8 cellular contexts compared by ENCODE assay signal in genomic region chr13:27455331-27455855, GRCh38. TPM values are rescaled to one million over a fixed set of nuclear protein-coding genes. Genes with fewer than 3 reads are reported as not detected.
DNase-seq lines count a peak whose midpoint lies in the region; ATAC-seq, FAIRE-seq and TF ChIP-seq lines count a peak whose summit lies in the region.

No MANE protein-coding gene starts in this region.

- no peak overlapping the region for H4K91ac ChIP-seq in mesenchymal stem cell (ENCODE audit: low read length)

- ATAC-seq in HG02588 (IDR thresholded peaks at IDR 0.05; ENCODE audit: unreplicated experiment) (no peak), pancreas (no peak)

- H3K4me3 ChIP-seq in GM23248 (peak overlapping the region; percentile 54), mesenchymal stem cell (ENCODE audit: insufficient read depth in 1 of 2, low read depth in 1 of 2, low read length in 2 of 2) (peak overlapping the region in 1 of 2 experiments; percentile 71), pancreas (peak overlapping the region in 1 of 4 donors; percentile 25)

- H2BK120ac ChIP-seq in mesenchymal stem cell (ENCODE audit: low read depth, low read length) = no peak overlapping the region

- H3K27ac ChIP-seq in GM23248 (no peak overlapping the region), mesenchymal stem cell (ENCODE audit: low read length, poor library complexity, severe bottlenecking) (no peak overlapping the region), pancreas (peak overlapping the region in 2 of 4 donors; percentile 22 to 25)

- H3K27me3 ChIP-seq in GM23248 (replicated peaks; ENCODE audit: insufficient read depth) (0 out of 2 replicates have a peak, but pooled peaks cover under 1% of the 10 kb centered on the region), mesenchymal stem cell (ENCODE audit: control insufficient read depth in 1 of 2, insufficient read depth in 1 of 2, low read length in 2 of 2) (peaks cover 4 to 5% of the 10 kb centered on the region in 2 experiments), pancreas (no peaks in the 10 kb centered on the region)

- H3K79me1 ChIP-seq in mesenchymal stem cell (replicated peaks; ENCODE audit: low read length, poor library complexity, severe bottlenecking) = no peaks in the 10 kb centered on the region

- H3K36me3 ChIP-seq in GM23248 (ENCODE audit: low read depth) (no peaks in the 10 kb centered on the region), mesenchymal stem cell (ENCODE audit: control insufficient read depth in 1 of 2, insufficient read depth in 2 of 2, low read depth in 1 of 2, low read length in 2 of 2) (no peaks in the 10 kb centered on the region), pancreas (no peaks in the 10 kb centered on the region)

- H2BK5ac ChIP-seq in mesenchymal stem cell (ENCODE audit: low read depth, low read length, poor library complexity, severe bottlenecking) = no peak overlapping the region

- 0 out of 2 replicates have a peak, but pooled peaks cover 15% of the 10 kb centered on the region for H3F3A ChIP-seq in GM23248 (ENCODE audit: insufficient read depth)

- H3K9me3 Mint-ChIP-seq in activated T-helper 2 cell treated with anti-CD3 and anti-CD28 coated beads, Interferon-gamma antibody, Interleukin-2, Interleukin-4, amounts not matched to agents 10 μg/mL and 5 μg/mL and 100 μg/mL, durations not matched to agents 14 hours and 24 hours and 36 hours = no peaks in the 10 kb centered on the region

- H3K79me2 ChIP-seq in GM23248 (ENCODE audit: insufficient read depth) = no peaks in the 10 kb centered on the region

- H3K4me1 Mint-ChIP-seq in activated T-helper 2 cell treated with anti-CD3 and anti-CD28 coated beads, Interferon-gamma antibody, Interleukin-2, Interleukin-4, amounts not matched to agents 10 μg/mL and 5 μg/mL and 100 μg/mL, durations not matched to agents 14 hours and 24 hours and 36 hours (ENCODE audit: low read depth) = peaks cover 21% of the 10 kb centered on the region

- peak overlapping the region; percentile 69 for H2AFZ ChIP-seq in GM23248
- H2AFZ ChIP-seq in mesenchymal stem cell (ENCODE audit: low read depth, low read length) = no peak overlapping the region

- H3K9me2 ChIP-seq in GM23248 (ENCODE audit: insufficient read depth) = no peaks in the 10 kb centered on the region

- H3K27me3 Mint-ChIP-seq in activated T-helper 2 cell treated with anti-CD3 and anti-CD28 coated beads, Interferon-gamma antibody, Interleukin-2, Interleukin-4, amounts not matched to agents 10 μg/mL and 5 μg/mL and 100 μg/mL, durations not matched to agents 14 hours and 24 hours and 36 hours (ENCODE audit: low read depth) = no peaks in the 10 kb centered on the region

- no peaks in the 10 kb centered on the region for H3K36me3 Mint-ChIP-seq in activated T-helper 2 cell treated with anti-CD3 and anti-CD28 coated beads, Interferon-gamma antibody, Interleukin-2, Interleukin-4, amounts not matched to agents 10 μg/mL and 5 μg/mL and 100 μg/mL, durations not matched to agents 14 hours and 24 hours and 36 hours (ENCODE audit: low read depth)

- in situ Hi-C loops in ACHN (cut with HindIII; ENCODE audit: low pct_ligation_motif_present, low pct_unique_long_range_greater_than_20kb, low sequenced_read_pairs) (no loop called here), GM23248 (cut with MboI) (no loop called here), G401 (cut with HindIII; ENCODE audit: low sequenced_read_pairs) (no loop called here)

- peak; percentile 24 for DNase-seq in ACHN
- DNase-seq in GM23248 = peak; percentile 16
- no peak for DNase-seq in activated T-helper 2 cell treated with anti-CD3 and anti-CD28 coated beads, Interferon-gamma antibody, Interleukin-2, Interleukin-4, amounts not matched to agents 10 μg/mL and 5 μg/mL and 100 μg/mL, durations not matched to agents 14 hours and 24 hours and 36 hours (ENCODE audit: low spot score)
- peak; percentile 24 for DNase-seq in mesenchymal stem cell
- no peak for DNase-seq in iPS-NIHi11 (ENCODE audit: low spot score)
- DNase-seq in G401 (ENCODE audit: low spot score) = no peak
- DNase-seq in pancreas = no peak

- H4K20me1 ChIP-seq in GM23248 (ENCODE audit: insufficient read depth) = no peaks in the 10 kb centered on the region

- no peak overlapping the region for H3K18ac ChIP-seq in mesenchymal stem cell (ENCODE audit: low read depth in 1 of 2, low read length in 2 of 2)

- 0 out of 2 replicates have a peak overlapping the region, but pooled peaks have one; percentile 26 for H3K9ac ChIP-seq in GM23248
- peak overlapping the region; percentile 72 for H3K9ac ChIP-seq in mesenchymal stem cell (ENCODE audit: low read length)

- H3K4me1 ChIP-seq in GM23248 (ENCODE audit: insufficient read depth) (peaks cover 3% of the 10 kb centered on the region; the same call in 1 of the 2 replicates), mesenchymal stem cell (ENCODE audit: control insufficient read depth, insufficient read depth, low read depth, low read length) (peaks cover 2% of the 10 kb centered on the region), pancreas (peaks cover 0 to 8% (median 0%) of the 10 kb centered on the region in 3 donors)

- no peak overlapping the region for H3K14ac ChIP-seq in mesenchymal stem cell (ENCODE audit: low read length in 2 of 2)

- H3K23ac ChIP-seq in mesenchymal stem cell (ENCODE audit: low read length in 2 of 2) = no peak overlapping the region

- intact Hi-C loops in activated T-helper 2 cell treated with anti-CD3 and anti-CD28 coated beads, Interferon-gamma antibody, Interleukin-2, Interleukin-4, amounts not matched to agents 10 μg/mL and 5 μg/mL and 100 μg/mL, durations not matched to agents 14 hours and 24 hours and 36 hours (cut with micrococcal nuclease) = loop anchor here (10.0 kb wide), 1 partner anchor 679 kb away; the partner anchor contains the start of gene PAN3
- intact Hi-C loops in pancreas (cut with DNase I) = no loop called here

- 35 to 37% methylated on average over 5 of the region's 5 CpGs for WGBS in GM23248 (ENCODE audit: low coverage in 1 of 2, low lambda C conversion rate in 2 of 2, missing lambda C conversion rate in 2 of 2), 2 experiments
- 43% methylated on average over 5 of the region's 5 CpGs for WGBS in mesenchymal stem cell
- 19 to 24% methylated on average over 5 of the region's 5 CpGs for WGBS in pancreas, 2 donors

- H3K4ac ChIP-seq in mesenchymal stem cell (ENCODE audit: low read depth in 1 of 2, low read length in 2 of 2) = no peak overlapping the region

- H3K9me3 ChIP-seq in GM23248 (ENCODE audit: low read depth) (no peaks in the 10 kb centered on the region), mesenchymal stem cell (ENCODE audit: control insufficient read depth, low read length) (no peaks in the 10 kb centered on the region), pancreas (no peaks in the 10 kb centered on the region)

- no peak for FAIRE-seq in pancreas (lab: Jason Lieb, UNC)

- H2BK12ac ChIP-seq in mesenchymal stem cell (ENCODE audit: low read length in 2 of 2) = no peak overlapping the region

- H2AK5ac ChIP-seq in mesenchymal stem cell (ENCODE audit: low read length, severe bottlenecking) = no peak overlapping the region

- H4K8ac ChIP-seq in mesenchymal stem cell (ENCODE audit: low read length) = peak overlapping the region; percentile 91

- TF ChIP-seq CTCF in pancreas (IDR thresholded peaks at IDR 0.05) = no peak

- H3K4me3 Mint-ChIP-seq in activated T-helper 2 cell treated with anti-CD3 and anti-CD28 coated beads, Interferon-gamma antibody, Interleukin-2, Interleukin-4, amounts not matched to agents 10 μg/mL and 5 μg/mL and 100 μg/mL, durations not matched to agents 14 hours and 24 hours and 36 hours (ENCODE audit: low read depth) = peak overlapping the region; percentile 89

- H3K4me2 ChIP-seq in GM23248 (ENCODE audit: unreplicated experiment) (peak overlapping the region; percentile 51), mesenchymal stem cell (ENCODE audit: low read length, poor library complexity, severe bottlenecking) (no peak overlapping the region)

- H3K27ac Mint-ChIP-seq in activated T-helper 2 cell treated with anti-CD3 and anti-CD28 coated beads, Interferon-gamma antibody, Interleukin-2, Interleukin-4, amounts not matched to agents 10 μg/mL and 5 μg/mL and 100 μg/mL, durations not matched to agents 14 hours and 24 hours and 36 hours = peak overlapping the region; percentile 99

- no peak overlapping the region for H2BK15ac ChIP-seq in mesenchymal stem cell (ENCODE audit: low read depth, poor library complexity, severe bottlenecking)

RNA-seq across cellular contexts. Expression of gene MTIF3, which starts 5.0 kb away (rescaled TPM):
- 38.2 and 40.7 TPM in 2 replicates for total RNA-seq in GM23248 (2014; rRNA removed; shearing (Covaris generic))
- polyA plus RNA-seq in GM23248 (2016; fragmentation: Nextera tagmentation; extraction: Ambion mirVana) = 64.0 and 66.5 TPM in 2 replicates
- 25.0 and 32.0 TPM in 2 replicates for total RNA-seq in activated T-helper 2 cell treated with anti-CD3 and anti-CD28 coated beads, Interferon-gamma antibody, Interleukin-2, Interleukin-4, amounts not matched to agents 10 μg/mL and 5 μg/mL and 100 μg/mL, durations not matched to agents 14 hours and 24 hours and 36 hours
- 104 TPM for polyA plus RNA-seq in mesenchymal stem cell (2013, experiment 1 of 2)
- polyA plus RNA-seq in mesenchymal stem cell (2013, experiment 2 of 2) = 101 TPM
- 35.3 and 71.5 TPM in 2 replicates for total RNA-seq in G401 (2014; rRNA removed; shearing (Covaris generic))
- 10 to 100 TPM; 22.3 to 31.7 (median 29.3) TPM for total RNA-seq in pancreas
- polyA plus RNA-seq in pancreas = 10 to 100 TPM; 57.7 to 91.4 TPM

RNA-seq across cellular contexts. Expression of gene GTF3A, which starts 31.0 kb away (rescaled TPM):
- 59.9 and 86.2 TPM in 2 replicates for total RNA-seq in GM23248 (2014; rRNA removed; shearing (Covaris generic))
- 163 TPM in 2 replicates for polyA plus RNA-seq in GM23248 (2016; fragmentation: Nextera tagmentation; extraction: Ambion mirVana)
- 251 and 253 TPM in 2 replicates for total RNA-seq in activated T-helper 2 cell treated with anti-CD3 and anti-CD28 coated beads, Interferon-gamma antibody, Interleukin-2, Interleukin-4, amounts not matched to agents 10 μg/mL and 5 μg/mL and 100 μg/mL, durations not matched to agents 14 hours and 24 hours and 36 hours
- polyA plus RNA-seq in mesenchymal stem cell (2013, experiment 1 of 2) = 106 TPM
- 107 TPM for polyA plus RNA-seq in mesenchymal stem cell (2013, experiment 2 of 2)
- 189 and 243 TPM in 2 replicates for total RNA-seq in G401 (2014; rRNA removed; shearing (Covaris generic))
- total RNA-seq in pancreas = 10 to 100 TPM; 39.5 to 54.9 (median 53.9) TPM
- polyA plus RNA-seq in pancreas = 100 to 1,000 TPM in 1 of 2 donors, 10 to 100 TPM in 1; 77.9 to 130 TPM

Comparison
In these comparisons a context has a peak if more than half of its experiments do, and no peak if none do; other contexts are left out.
1. DNase-seq: peak in ACHN (single experiment), GM23248 (single experiment) and mesenchymal stem cell (single experiment); none in activated T-helper 2 cell treated with anti-CD3 and anti-CD28 coated beads, Interferon-gamma antibody, Interleukin-2, Interleukin-4, amounts not matched to agents 10 μg/mL and 5 μg/mL and 100 μg/mL, durations not matched to agents 14 hours and 24 hours and 36 hours (single experiment), iPS-NIHi11 (single experiment), G401 (single experiment) and pancreas (0 of 6).